Comparison of ENCODE assay signal across 8 cellular contexts in the genomic region with DNA sequence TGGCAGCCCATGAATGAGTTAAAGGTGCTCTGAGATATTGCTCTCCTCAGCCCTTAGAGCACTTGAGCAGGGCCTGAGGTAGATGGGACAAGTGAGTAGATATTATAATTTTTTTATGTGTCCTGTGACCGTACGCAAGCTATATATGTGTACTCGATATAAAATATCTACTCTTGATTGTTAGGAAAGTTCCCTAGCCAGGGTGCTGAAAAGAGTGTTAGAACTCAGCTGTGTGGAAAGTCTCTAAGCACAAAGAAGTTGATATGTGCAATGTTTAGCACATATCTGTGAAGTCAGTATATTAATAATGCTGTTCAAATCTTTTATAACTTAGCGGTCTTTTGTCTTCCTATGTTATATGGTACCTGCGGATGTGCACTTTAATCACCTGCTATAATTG.
"Had no signal": no experiment of that assay in that cellular context is flagged by ENCODE, and none has a peak within 500 bp of the region (broad histone marks: within the 10 kb centered on the region; RNA-seq: fewer than 3 reads in every experiment).

No MANE protein-coding gene starts in this region.

- DNase-seq: GOT3, HFFc6, KG1 had no signal

- FAIRE-seq: HepG2, K562 had no signal

- H3K9me3 ChIP-seq: HAP-1 had no signal

- H3K4me3 ChIP-seq: HAP-1, K562 had no signal

- ATAC-seq: HCT116, HepG2, K562 had no signal

- H3K4me1 ChIP-seq: HAP-1 had no signal

- H3K27ac ChIP-seq: HL-60 had no signal
